ENCODE assay signal across 17 cellular contexts in the genomic region with DNA sequence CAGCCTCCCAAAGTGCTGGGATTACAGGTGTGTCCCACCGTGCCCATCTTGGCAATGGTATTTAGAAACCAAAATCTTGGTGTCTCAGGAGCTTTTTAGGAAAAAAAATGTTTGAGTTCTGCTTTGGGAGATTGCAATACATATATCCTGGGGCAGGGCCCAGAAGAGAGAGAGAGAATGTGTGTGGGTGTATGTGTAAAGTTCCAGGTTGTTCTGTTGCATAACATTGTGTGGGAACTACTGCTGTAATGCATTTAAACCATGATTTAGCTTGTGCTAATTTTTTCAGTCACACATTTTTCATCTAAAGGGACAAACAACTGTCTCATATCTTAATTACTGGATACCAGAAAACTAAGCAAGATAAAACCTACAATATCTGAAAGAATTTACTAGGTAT.
"Had no signal": no experiment of that assay in that cellular context is flagged by ENCODE, and none has a peak within 500 bp of the region (broad histone marks: within the 10 kb centered on the region; RNA-seq: fewer than 3 reads in every experiment).

No MANE protein-coding gene starts in this region.

- H3K4me3 ChIP-seq: ascending aorta, left ventricle myocardium inferior, testis had no signal

- DNase-seq: activated CD4-positive, alpha-beta T cell treated with anti-CD3 and anti-CD28 coated beads for 36 hours; activated CD8-positive, alpha-beta memory T cell treated with anti-CD3 and anti-CD28 coated beads, Interleukin-2, amount 50 U/mL, for 4 hours; activated CD8-positive, alpha-beta T cell treated with anti-CD3 and anti-CD28 coated beads for 36 hours; activated gamma-delta T cell treated with Interleukin-2 at 50 U/mL for 16 hours; activated T-cell treated with anti-CD3 and anti-CD28 coated beads, Interleukin-2, amount 50 U/mL, for 72 hours; central memory CD4-positive, alpha-beta T cell; cortex of kidney; effector memory CD4-positive, alpha-beta T cell; glutamatergic neuron; left ventricle myocardium inferior; mesendoderm; stimulated activated CD4-positive, alpha-beta T cell treated with anti-CD3 and anti-CD28 coated beads, Interleukin-4, amount 100 ng/mL, for 1 hour; stimulated activated CD8-positive, alpha-beta memory T cell treated with anti-CD3 and anti-CD28 coated beads, Interleukin-4, amount 100 ng/mL, for 48 hours; T-cell; T1000; testis had no signal

- ATAC-seq: activated CD4-positive, alpha-beta T cell treated with anti-CD3 and anti-CD28 coated beads for 36 hours; activated CD8-positive, alpha-beta T cell treated with anti-CD3 and anti-CD28 coated beads for 36 hours; activated T-cell treated with anti-CD3 and anti-CD28 coated beads, Interleukin-2, amount 50 U/mL, for 72 hours; T-cell had no signal
